ENCODE assay signal across 1 cellular context in the genomic region with DNA sequence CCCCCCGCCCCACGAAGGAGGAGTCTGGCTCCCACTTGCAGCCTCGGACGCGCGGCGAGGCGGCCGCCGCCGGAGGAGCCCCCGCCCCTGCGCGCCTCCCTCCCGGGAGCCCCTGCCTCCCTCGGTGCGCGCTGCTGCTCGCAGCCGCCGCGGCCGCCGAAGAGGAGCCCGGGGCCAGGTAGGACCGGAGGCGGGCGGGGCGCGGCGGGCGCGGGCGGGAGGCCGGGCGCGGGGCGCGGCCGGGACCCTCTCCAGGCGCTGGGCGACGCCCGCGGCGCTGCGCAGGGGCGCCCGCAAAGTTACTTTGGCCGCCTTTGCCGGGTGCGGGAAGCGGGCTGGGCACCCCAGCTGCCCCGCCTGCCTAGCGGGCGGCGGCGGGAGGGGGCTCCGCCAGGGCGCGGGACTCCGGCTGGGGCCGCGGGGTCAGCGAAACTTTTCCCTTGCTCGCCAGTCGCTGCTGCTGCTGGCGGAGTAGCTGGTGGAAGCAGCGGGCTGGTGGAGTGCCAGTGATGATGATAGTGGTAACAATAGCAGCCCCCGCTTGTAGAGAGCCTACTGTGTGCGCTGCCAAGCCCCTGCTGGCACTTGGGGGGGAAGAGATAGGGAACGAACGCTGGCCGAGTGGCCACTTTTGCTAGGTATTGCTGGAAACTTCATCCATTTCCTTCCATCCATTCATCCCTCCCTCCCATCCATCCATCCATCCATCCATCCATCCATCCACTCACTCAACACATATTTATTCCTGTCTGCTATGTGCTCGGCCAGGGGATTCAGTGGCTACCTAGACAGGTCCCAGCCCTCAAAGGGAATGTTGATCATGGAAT.
TF ChIP-seq lines count a peak whose summit lies in the region.

MPPED1 (plus strand) TSS at position 34 of the 827 bp plus-strand sequence. CDS start 12,972 bp downstream, outside the sequence.

TF ChIP-seq in HepG2, 621 proteins besides CTCF, POLR2A, EP300 and RAD21:
- TF ChIP-seq SYNCRIP (IDR thresholded peaks at IDR 0.05; ENCODE audit: insufficient read depth, low read depth, low read length) (no peak), ZNF138 (CRISPR knock-in tag; IDR thresholded peaks at IDR 0.05; ENCODE audit: low read depth) (no peak), CREM (IDR thresholded peaks at IDR 0.05) (no peak), CREM (CRISPR knock-in tag; IDR thresholded peaks at IDR 0.05) (no peak), ZNF24 (IDR thresholded peaks at IDR 0.05) (no peak), NAIF1 (CRISPR knock-in tag; IDR thresholded peaks at IDR 0.05; ENCODE audit: borderline replicate concordance) (no peak), ZNF670 (CRISPR knock-in tag; IDR thresholded peaks at IDR 0.05; ENCODE audit: borderline replicate concordance) (no peak), HOXA9 (CRISPR knock-in tag; IDR thresholded peaks at IDR 0.05; ENCODE audit: borderline replicate concordance) (no peak), STAT5B (CRISPR knock-in tag; IDR thresholded peaks at IDR 0.05) (no peak), HNRNPK (IDR thresholded peaks at IDR 0.05; ENCODE audit: low read depth, low read length, poor library complexity, severe bottlenecking) (no peak), ZNF407 (CRISPR knock-in tag; IDR thresholded peaks at IDR 0.05; ENCODE audit: not compliant biosample characterization) (no peak), ISX (CRISPR knock-in tag; conservative IDR thresholded peaks at IDR 0.05) (no peak), ATM (IDR thresholded peaks at IDR 0.05; ENCODE audit: borderline replicate concordance) (no peak), ZNF761 (CRISPR knock-in tag; conservative IDR thresholded peaks at IDR 0.05) (no peak), ZNF205 (CRISPR knock-in tag; IDR thresholded peaks at IDR 0.05) (no peak), NFAT5 (CRISPR knock-in tag; IDR thresholded peaks at IDR 0.05) (no peak)
- TF ChIP-seq, protein P1, sequence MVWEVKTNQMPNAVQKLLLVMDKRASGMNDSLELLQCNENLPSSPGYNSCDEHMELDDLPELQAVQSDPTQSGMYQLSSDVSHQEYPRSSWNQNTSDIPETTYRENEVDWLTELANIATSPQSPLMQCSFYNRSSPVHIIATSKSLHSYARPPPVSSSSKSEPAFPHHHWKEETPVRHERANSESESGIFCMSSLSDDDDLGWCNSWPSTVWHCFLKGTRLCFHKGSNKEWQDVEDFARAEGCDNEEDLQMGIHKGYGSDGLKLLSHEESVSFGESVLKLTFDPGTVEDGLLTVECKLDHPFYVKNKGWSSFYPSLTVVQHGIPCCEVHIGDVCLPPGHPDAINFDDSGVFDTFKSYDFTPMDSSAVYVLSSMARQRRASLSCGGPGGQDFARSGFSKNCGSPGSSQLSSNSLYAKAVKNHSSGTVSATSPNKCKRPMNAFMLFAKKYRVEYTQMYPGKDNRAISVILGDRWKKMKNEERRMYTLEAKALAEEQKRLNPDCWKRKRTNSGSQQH (CRISPR knock-in tag; IDR thresholded peaks at IDR 0.05; ENCODE audit: low read depth), result no peak
